ENCODE assay signal across 2 cellular contexts in the genomic region with DNA sequence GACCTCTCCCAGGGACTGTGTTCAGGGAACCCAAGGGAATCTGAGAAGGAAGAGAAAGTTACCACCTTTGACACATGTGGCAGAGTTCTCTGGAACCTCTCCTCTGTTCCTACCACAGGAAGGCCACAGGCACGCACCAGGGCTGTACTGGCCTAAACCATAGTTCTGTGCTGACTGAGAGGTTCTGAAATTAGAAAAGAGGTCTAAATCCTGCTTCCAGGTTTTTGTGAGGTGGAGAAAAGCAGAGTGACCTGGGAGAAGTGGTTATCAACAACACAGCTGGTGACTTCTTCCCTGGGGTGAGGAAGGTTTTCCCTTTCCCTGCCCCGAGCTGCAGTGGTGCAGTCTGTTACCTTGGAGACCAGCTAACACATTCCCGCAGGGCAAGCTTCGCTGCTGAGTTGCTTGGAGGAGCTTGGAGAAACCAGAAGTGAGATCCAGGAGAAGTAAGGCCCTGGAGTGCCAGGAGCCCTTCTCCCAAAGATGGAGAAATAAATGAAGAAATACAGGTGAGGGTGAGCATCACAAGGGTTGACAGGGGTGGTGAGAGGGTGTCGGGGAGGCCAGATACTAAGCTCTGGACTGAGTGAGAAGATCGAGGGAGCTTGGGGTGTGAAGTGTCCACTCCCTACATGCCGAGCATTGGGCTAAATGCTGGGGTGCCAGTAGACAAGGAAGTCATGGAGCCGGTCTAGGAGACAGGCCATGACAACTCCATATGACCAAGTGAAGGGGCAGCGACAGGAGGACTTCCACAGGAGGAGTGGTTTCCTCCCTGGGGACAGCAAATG.
TF ChIP-seq lines count a peak whose summit lies in the region.

A gene with protein sequence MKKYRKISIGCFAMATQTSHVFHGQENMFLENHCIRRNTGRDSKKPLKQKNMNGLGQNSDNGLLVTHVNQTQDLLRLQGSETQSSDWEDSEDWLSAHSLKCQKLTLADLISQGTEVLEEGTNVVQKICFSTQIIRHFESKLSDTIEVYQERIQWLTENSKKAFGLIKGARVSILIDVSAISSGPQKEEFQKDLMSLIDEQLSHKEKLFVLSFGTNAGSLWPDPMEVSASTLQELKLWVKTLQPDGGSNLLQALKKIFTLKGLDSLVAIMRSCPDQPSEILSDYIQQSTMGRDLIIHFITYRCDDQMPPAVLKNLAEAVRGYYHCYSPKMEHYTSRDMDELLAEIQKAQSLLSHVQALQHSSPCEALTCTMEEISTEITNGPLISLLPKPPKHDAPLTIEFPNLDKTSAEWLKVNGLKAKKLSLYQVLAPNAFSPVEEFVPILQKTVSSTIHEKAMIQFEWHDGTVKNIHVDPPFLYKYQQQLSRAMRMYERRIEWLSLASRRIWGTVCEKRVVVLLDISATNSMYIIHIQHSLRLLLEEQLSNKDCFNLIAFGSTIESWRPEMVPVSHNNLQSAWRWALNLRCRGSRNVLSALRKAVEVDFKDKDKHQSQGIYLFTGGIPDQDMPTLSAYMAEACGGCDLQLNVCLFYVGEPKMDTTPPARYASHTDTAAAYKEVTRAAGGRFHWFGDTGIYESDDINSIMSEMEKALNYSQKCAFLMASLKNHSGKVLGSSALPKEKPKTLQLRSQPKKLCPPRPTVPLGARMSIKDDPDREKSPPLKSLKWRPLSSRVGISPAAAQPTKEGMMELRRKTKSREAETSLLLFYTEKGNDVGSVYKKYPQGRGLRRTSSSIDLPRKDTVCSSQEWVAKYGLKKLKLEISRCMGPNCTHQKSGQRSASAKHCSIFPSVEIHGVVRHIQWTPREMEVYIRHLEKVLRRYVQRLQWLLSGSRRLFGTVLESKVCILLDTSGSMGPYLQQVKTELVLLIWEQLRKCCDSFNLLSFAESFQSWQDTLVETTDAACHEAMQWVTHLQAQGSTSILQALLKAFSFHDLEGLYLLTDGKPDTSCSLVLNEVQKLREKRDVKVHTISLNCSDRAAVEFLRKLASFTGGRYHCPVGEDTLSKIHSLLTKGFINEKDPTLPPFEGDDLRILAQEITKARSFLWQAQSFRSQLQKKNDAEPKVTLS (plus strand): TSS at position 399 of the 791 bp plus-strand sequence. CDS start 97 bp downstream, at position 496.

TF ChIP-seq in HCT116, 20 proteins besides CTCF, POLR2A, EP300 and RAD21:
- TF ChIP-seq POLR2AphosphoS5 (IDR thresholded peaks at IDR 0.05; ENCODE audit: low read depth, low read length) (no peak), JUND (IDR thresholded peaks at IDR 0.05) (no peak), EGR1 (IDR thresholded peaks at IDR 0.05; ENCODE audit: low read depth) (no peak), ELF1 (IDR thresholded peaks at IDR 0.05; ENCODE audit: borderline replicate concordance, low read depth) (no peak), TCF7L2 (IDR thresholded peaks at IDR 0.05; ENCODE audit: borderline replicate concordance, extremely low read depth, insufficient read depth, insufficient read length) (no peak), ZFX (IDR thresholded peaks at IDR 0.05) (no peak), FOSL1 (IDR thresholded peaks at IDR 0.05; ENCODE audit: low read depth) (no peak), CBX3 (IDR thresholded peaks at IDR 0.05; ENCODE audit: low read depth) (no peak), EZH2phosphoT487 (IDR thresholded peaks at IDR 0.05; ENCODE audit: borderline replicate concordance) (no peak), SP1 (IDR thresholded peaks at IDR 0.05; ENCODE audit: low read depth) (no peak), EZH2 (IDR thresholded peaks at IDR 0.05) (no peak), CEBPB (IDR thresholded peaks at IDR 0.05; ENCODE audit: low read depth) (no peak), SIN3A (IDR thresholded peaks at IDR 0.05; ENCODE audit: low read depth) (no peak), YY1 (IDR thresholded peaks at IDR 0.05; ENCODE audit: extremely low read depth, insufficient replicate concordance, low read depth, low read length) (no peak), ZNF274 (IDR thresholded peaks at IDR 0.05; ENCODE audit: low read depth, low read length) (no peak), SRF (IDR thresholded peaks at IDR 0.05; ENCODE audit: low read depth) (no peak)
- TF ChIP-seq, protein P1, sequence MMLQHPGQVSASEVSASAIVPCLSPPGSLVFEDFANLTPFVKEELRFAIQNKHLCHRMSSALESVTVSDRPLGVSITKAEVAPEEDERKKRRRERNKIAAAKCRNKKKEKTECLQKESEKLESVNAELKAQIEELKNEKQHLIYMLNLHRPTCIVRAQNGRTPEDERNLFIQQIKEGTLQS (IDR thresholded peaks at IDR 0.05): no peak
- TF ChIP-seq, protein P2, sequence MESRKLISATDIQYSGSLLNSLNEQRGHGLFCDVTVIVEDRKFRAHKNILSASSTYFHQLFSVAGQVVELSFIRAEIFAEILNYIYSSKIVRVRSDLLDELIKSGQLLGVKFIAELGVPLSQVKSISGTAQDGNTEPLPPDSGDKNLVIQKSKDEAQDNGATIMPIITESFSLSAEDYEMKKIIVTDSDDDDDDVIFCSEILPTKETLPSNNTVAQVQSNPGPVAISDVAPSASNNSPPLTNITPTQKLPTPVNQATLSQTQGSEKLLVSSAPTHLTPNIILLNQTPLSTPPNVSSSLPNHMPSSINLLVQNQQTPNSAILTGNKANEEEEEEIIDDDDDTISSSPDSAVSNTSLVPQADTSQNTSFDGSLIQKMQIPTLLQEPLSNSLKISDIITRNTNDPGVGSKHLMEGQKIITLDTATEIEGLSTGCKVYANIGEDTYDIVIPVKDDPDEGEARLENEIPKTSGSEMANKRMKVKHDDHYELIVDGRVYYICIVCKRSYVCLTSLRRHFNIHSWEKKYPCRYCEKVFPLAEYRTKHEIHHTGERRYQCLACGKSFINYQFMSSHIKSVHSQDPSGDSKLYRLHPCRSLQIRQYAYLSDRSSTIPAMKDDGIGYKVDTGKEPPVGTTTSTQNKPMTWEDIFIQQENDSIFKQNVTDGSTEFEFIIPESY (IDR thresholded peaks at IDR 0.05; ENCODE audit: extremely low read depth, insufficient replicate concordance, low read length): no peak
- TF ChIP-seq, protein P3, sequence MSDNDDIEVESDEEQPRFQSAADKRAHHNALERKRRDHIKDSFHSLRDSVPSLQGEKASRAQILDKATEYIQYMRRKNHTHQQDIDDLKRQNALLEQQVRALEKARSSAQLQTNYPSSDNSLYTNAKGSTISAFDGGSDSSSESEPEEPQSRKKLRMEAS (IDR thresholded peaks at IDR 0.05): no peak
- TF ChIP-seq, protein P4, sequence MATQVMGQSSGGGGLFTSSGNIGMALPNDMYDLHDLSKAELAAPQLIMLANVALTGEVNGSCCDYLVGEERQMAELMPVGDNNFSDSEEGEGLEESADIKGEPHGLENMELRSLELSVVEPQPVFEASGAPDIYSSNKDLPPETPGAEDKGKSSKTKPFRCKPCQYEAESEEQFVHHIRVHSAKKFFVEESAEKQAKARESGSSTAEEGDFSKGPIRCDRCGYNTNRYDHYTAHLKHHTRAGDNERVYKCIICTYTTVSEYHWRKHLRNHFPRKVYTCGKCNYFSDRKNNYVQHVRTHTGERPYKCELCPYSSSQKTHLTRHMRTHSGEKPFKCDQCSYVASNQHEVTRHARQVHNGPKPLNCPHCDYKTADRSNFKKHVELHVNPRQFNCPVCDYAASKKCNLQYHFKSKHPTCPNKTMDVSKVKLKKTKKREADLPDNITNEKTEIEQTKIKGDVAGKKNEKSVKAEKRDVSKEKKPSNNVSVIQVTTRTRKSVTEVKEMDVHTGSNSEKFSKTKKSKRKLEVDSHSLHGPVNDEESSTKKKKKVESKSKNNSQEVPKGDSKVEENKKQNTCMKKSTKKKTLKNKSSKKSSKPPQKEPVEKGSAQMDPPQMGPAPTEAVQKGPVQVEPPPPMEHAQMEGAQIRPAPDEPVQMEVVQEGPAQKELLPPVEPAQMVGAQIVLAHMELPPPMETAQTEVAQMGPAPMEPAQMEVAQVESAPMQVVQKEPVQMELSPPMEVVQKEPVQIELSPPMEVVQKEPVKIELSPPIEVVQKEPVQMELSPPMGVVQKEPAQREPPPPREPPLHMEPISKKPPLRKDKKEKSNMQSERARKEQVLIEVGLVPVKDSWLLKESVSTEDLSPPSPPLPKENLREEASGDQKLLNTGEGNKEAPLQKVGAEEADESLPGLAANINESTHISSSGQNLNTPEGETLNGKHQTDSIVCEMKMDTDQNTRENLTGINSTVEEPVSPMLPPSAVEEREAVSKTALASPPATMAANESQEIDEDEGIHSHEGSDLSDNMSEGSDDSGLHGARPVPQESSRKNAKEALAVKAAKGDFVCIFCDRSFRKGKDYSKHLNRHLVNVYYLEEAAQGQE (IDR thresholded peaks at IDR 0.05; ENCODE audit: low read depth): no peak

TF ChIP-seq in WTC11, 78 proteins besides CTCF, POLR2A, EP300 and RAD21:
- TF ChIP-seq CREB1 (CRISPR knock-in tag; IDR thresholded peaks at IDR 0.05) (no peak), ZNF423 (CRISPR knock-in tag; IDR thresholded peaks at IDR 0.05) (0 out of 2 replicates have a peak, but pooled peaks have one; percentile 22)
